ENCODE assay signal across 30 cellular contexts in the genomic region with DNA sequence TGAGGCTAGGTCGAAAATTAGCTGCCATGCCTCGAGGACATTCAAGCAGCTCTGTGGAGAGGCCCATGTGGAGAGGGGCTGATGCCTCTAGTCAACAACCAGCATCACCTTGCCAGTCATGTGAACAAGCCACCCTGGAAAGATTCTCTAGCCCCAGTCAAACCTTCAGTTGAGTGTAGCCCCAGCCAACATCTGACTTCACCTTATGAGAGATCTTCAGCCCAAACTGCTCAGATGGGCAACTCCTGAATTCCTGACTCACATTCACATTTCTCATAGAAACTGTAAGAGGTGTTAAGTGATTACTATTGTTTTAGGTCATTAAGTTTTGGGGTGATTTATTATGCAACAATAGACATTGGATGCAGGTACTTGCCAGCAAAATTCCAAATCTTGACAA. TPM values are rescaled to one million over a fixed set of nuclear protein-coding genes. Genes with fewer than 3 reads are reported as not detected.
"Had no signal": no experiment of that assay in that cellular context is flagged by ENCODE, and none has a peak within 500 bp of the region (broad histone marks: within the 10 kb centered on the region; RNA-seq: fewer than 3 reads in every experiment).

No MANE protein-coding gene starts in this region.

- H3K9me3 Mint-ChIP-seq: dendritic cell treated with granulocyte-macrophage colony-stimulating factor and Interleukin-4, amounts not matched to agents 40 ng/mL and 50 ng/mL, for 4 days; immature natural killer cell; natural killer cell; stimulated activated naive B cell treated with anti-CD40 and anti-IgM and Interleukin-4, amounts not matched to agents 10 μg/mL and 1 μg/mL and 100 μg/mL, for 72 hours had no signal

- DNase-seq: activated CD4-positive, alpha-beta T cell treated with anti-CD3 and anti-CD28 coated beads for 1 hour; activated CD4-positive, alpha-beta T cell treated with anti-CD3 and anti-CD28 coated beads, Interleukin-2, amount 50 U/mL, for 4 hours; activated effector memory CD4-positive, alpha-beta T cell treated with anti-CD3 and anti-CD28 coated beads, Interleukin-2, amount 50 U/mL, for 16 hours; adrenal gland; brain microvascular endothelial cell; caudate nucleus; effector CD8-positive, alpha-beta T cell; erythroblast; foreskin fibroblast; immature natural killer cell; kidney glomerular epithelial cell; left lung; natural killer cell; retina; sigmoid colon; stimulated activated CD4-positive, alpha-beta T cell treated with anti-CD3 and anti-CD28 coated beads, Interleukin-15, amount 100 ng/mL, for 24 hours; stimulated activated naive B cell treated with anti-CD40 and anti-IgM and Interleukin-4, amounts not matched to agents 10 μg/mL and 1 μg/mL and 100 μg/mL, for 72 hours; thyroid gland; upper lobe of right lung; WERI-Rb-1 had no signal

- H3K4me3 Mint-ChIP-seq: dendritic cell treated with granulocyte-macrophage colony-stimulating factor and Interleukin-4, amounts not matched to agents 40 ng/mL and 50 ng/mL, for 4 days; immature natural killer cell; natural killer cell; stimulated activated naive B cell treated with anti-CD40 and anti-IgM and Interleukin-4, amounts not matched to agents 10 μg/mL and 1 μg/mL and 100 μg/mL, for 72 hours had no signal

- H3K27me3 Mint-ChIP-seq: dendritic cell treated with granulocyte-macrophage colony-stimulating factor and Interleukin-4, amounts not matched to agents 40 ng/mL and 50 ng/mL, for 4 days; stimulated activated naive B cell treated with anti-CD40 and anti-IgM and Interleukin-4, amounts not matched to agents 10 μg/mL and 1 μg/mL and 100 μg/mL, for 72 hours had no signal

- H3K36me3 Mint-ChIP-seq: natural killer cell had no signal

- H3K27ac Mint-ChIP-seq: dendritic cell treated with granulocyte-macrophage colony-stimulating factor and Interleukin-4, amounts not matched to agents 40 ng/mL and 50 ng/mL, for 4 days; immature natural killer cell; natural killer cell; progenitor cell of endocrine pancreas had no signal

- ATAC-seq: left lung; natural killer cell; SK-N-SH treated with all-trans-retinoic acid at 6 μM for 48 hours; stimulated activated naive B cell treated with anti-CD40 and anti-IgM and Interleukin-4, amounts not matched to agents 10 μg/mL and 1 μg/mL and 100 μg/mL, for 72 hours; upper lobe of right lung had no signal

RNA-seq across cellular contexts. Expression of gene GJA10, which starts 44.9 kb away (rescaled TPM):
- total RNA-seq: adrenal gland, ascending aorta, fibroblast of lung, glomerular endothelial cell, left lung, lung, natural killer cell, osteoblast, progenitor cell of endocrine pancreas, sigmoid colon, smooth muscle cell, subcutaneous adipose tissue, thyroid gland, upper lobe of right lung had no signal
